In genomic region chr22:38109391-38110000, GRCh38 we compare ENCODE assay signal across 11 cellular contexts. TPM values are rescaled to one million over a fixed set of nuclear protein-coding genes. Genes with fewer than 3 reads are reported as not detected.
DNase-seq lines count a peak whose midpoint lies in the region; ATAC-seq and TF ChIP-seq lines count a peak whose summit lies in the region.
"Had no signal": no experiment of that assay in that cellular context is flagged by ENCODE, and none has a peak within 500 bp of the region (broad histone marks: within the 10 kb centered on the region; RNA-seq: fewer than 3 reads in every experiment).

No MANE protein-coding gene starts in this region.

- DNase-seq in CD4-positive, alpha-beta memory T cell, result peak in 3 of 5 donors; percentile 19 to 32 (median 20)
- DNase-seq in GM23338 (ENCODE audit: low spot score), result peak; percentile 30
- peak; percentile 30 for DNase-seq in activated CD8-positive, alpha-beta T cell treated with anti-CD3 and anti-CD28 coated beads, Interleukin-2, amount 10 ng/mL, durations not matched to agents 7 days and 5 days
- peak in 2 of 10 donors; percentile 7 to 21 for DNase-seq in naive thymus-derived CD8-positive, alpha-beta T cell
- DNase-seq in NCI-H774 (lab: John Stamatoyannopoulos, UW), result no peak
- DNase-seq: caudate nucleus, DMS79, spleen had no signal

- CTCF ChIA-PET in CD4-positive, alpha-beta memory T cell (lab: Charles Lee; ENCODE audit: partially characterized antibody), result no interaction called here
- CTCF ChIA-PET in activated CD8-positive, alpha-beta T cell treated with anti-CD3 and anti-CD28 coated beads, Interleukin-2, amount 10 ng/mL, durations not matched to agents 7 days and 5 days (lab: Charles Lee), result no interaction called here

- no peak for ATAC-seq in GM23338
- ATAC-seq in activated CD8-positive, alpha-beta T cell treated with anti-CD3 and anti-CD28 coated beads, Interleukin-2, amount 10 ng/mL, durations not matched to agents 7 days and 5 days, result peak; percentile 27
- ATAC-seq in naive thymus-derived CD8-positive, alpha-beta T cell, result peak; percentile 30 to 33
- no peak for ATAC-seq in GM21423 (IDR thresholded peaks at IDR 0.05; ENCODE audit: unreplicated experiment)
- no peak for ATAC-seq in GM19467 (IDR thresholded peaks at IDR 0.05; ENCODE audit: unreplicated experiment)

- no peak overlapping the region for H3K4me2 ChIP-seq in GM23338

- H3K27me3 ChIP-seq in CD4-positive, alpha-beta memory T cell (ENCODE audit: insufficient read depth, low read length), result no peaks in the 10 kb centered on the region
- no peaks in the 10 kb centered on the region for H3K27me3 ChIP-seq in GM23338 (ENCODE audit: insufficient read depth)
- H3K27me3 ChIP-seq: spleen had no signal

- no peaks in the 10 kb centered on the region for H3K79me2 ChIP-seq in GM23338 (replicated peaks; ENCODE audit: insufficient read depth)

- POLR2A ChIA-PET in CD4-positive, alpha-beta memory T cell (lab: Charles Lee; ENCODE audit: partially characterized antibody), result no interaction called here
- POLR2A ChIA-PET in activated CD8-positive, alpha-beta T cell treated with anti-CD3 and anti-CD28 coated beads, Interleukin-2, amount 10 ng/mL, durations not matched to agents 7 days and 5 days (lab: Charles Lee), result no interaction called here
- POLR2A ChIA-PET in naive thymus-derived CD8-positive, alpha-beta T cell (lab: Charles Lee), result no interaction called here

- H3K27me3 Mint-ChIP-seq in CD4-positive, alpha-beta memory T cell, result no peaks in the 10 kb centered on the region
- peaks cover 28% of the 10 kb centered on the region for H3K27me3 Mint-ChIP-seq in GM23338 (ENCODE audit: insufficient read depth, low read depth, poor library complexity)
- H3K27me3 Mint-ChIP-seq in activated CD8-positive, alpha-beta T cell treated with anti-CD3 and anti-CD28 coated beads, Interleukin-2, amount 10 ng/mL, durations not matched to agents 7 days and 5 days (ENCODE audit: low read depth), result no peaks in the 10 kb centered on the region
- H3K27me3 Mint-ChIP-seq in naive thymus-derived CD8-positive, alpha-beta T cell, result no peaks in the 10 kb centered on the region

- no peaks in the 10 kb centered on the region for H3K9me3 ChIP-seq in CD4-positive, alpha-beta memory T cell (ENCODE audit: control insufficient read depth in 1 of 2, low read length in 2 of 2)
- H3K9me3 ChIP-seq: spleen had no signal

- H3K4me3 Mint-ChIP-seq in CD4-positive, alpha-beta memory T cell, result peak overlapping the region in 3 of 8 donors; percentile 40 to 48 (median 41)
- H3K4me3 Mint-ChIP-seq in GM23338, result no peak overlapping the region
- peak overlapping the region; percentile 40 for H3K4me3 Mint-ChIP-seq in activated CD8-positive, alpha-beta T cell treated with anti-CD3 and anti-CD28 coated beads, Interleukin-2, amount 10 ng/mL, durations not matched to agents 7 days and 5 days
- H3K4me3 Mint-ChIP-seq in naive thymus-derived CD8-positive, alpha-beta T cell, result peak overlapping the region in 2 of 10 donors; percentile 63 to 65

- intact Hi-C loops in CD4-positive, alpha-beta memory T cell (cut with micrococcal nuclease), result no loop called here

- no peaks in the 10 kb centered on the region for H4K20me1 ChIP-seq in GM23338 (replicated peaks; ENCODE audit: insufficient read depth)

- H3K9me2 ChIP-seq in GM23338 (ENCODE audit: insufficient read depth), result no peaks in the 10 kb centered on the region

- no peak overlapping the region for H3K4me3 ChIP-seq in CD4-positive, alpha-beta memory T cell (ENCODE audit: low read length in 2 of 2)
- H3K4me3 ChIP-seq in GM23338, result no peak overlapping the region
- H3K4me3 ChIP-seq: spleen had no signal

- peaks cover 3 to 17% (median 9%) of the 10 kb centered on the region in 4 donors for H3K4me1 Mint-ChIP-seq in CD4-positive, alpha-beta memory T cell
- peaks cover 11% of the 10 kb centered on the region; the same call in 2 of the 3 replicates for H3K4me1 Mint-ChIP-seq in GM23338
- H3K4me1 Mint-ChIP-seq in activated CD8-positive, alpha-beta T cell treated with anti-CD3 and anti-CD28 coated beads, Interleukin-2, amount 10 ng/mL, durations not matched to agents 7 days and 5 days (ENCODE audit: low read depth), result peaks cover 12% of the 10 kb centered on the region
- H3K4me1 Mint-ChIP-seq in naive thymus-derived CD8-positive, alpha-beta T cell, result peaks cover 5 to 14% (median 8%) of the 10 kb centered on the region in 4 donors

- H3K4me1 ChIP-seq in CD4-positive, alpha-beta memory T cell (ENCODE audit: insufficient read depth, low read length), result peaks cover under 1% of the 10 kb centered on the region
- H3K4me1 ChIP-seq in GM23338 (ENCODE audit: insufficient read depth), result peaks cover 8% of the 10 kb centered on the region; the same call in 1 of the 2 replicates

- peaks cover 2 to 11% of the 10 kb centered on the region in 2 donors for H3K36me3 Mint-ChIP-seq in CD4-positive, alpha-beta memory T cell
- peaks cover 3% of the 10 kb centered on the region; the same call in 1 of the 3 replicates for H3K36me3 Mint-ChIP-seq in GM23338 (ENCODE audit: low read depth)
- no peaks in the 10 kb centered on the region for H3K36me3 Mint-ChIP-seq in activated CD8-positive, alpha-beta T cell treated with anti-CD3 and anti-CD28 coated beads, Interleukin-2, amount 10 ng/mL, durations not matched to agents 7 days and 5 days (ENCODE audit: low read depth)
- peaks cover 0 to 7% (median 2%) of the 10 kb centered on the region in 3 donors for H3K36me3 Mint-ChIP-seq in naive thymus-derived CD8-positive, alpha-beta T cell

- TF ChIP-seq CTCF in GM23338 (conservative IDR thresholded peaks at IDR 0.05; ENCODE audit: low read depth in 2 of 2), result no peak

- H3K27ac Mint-ChIP-seq in CD4-positive, alpha-beta memory T cell, result peak overlapping the region in 6 of 7 donors; percentile 74 to 89 (median 85)
- H3K27ac Mint-ChIP-seq in GM23338, result no peak overlapping the region
- peak overlapping the region; percentile 76 for H3K27ac Mint-ChIP-seq in activated CD8-positive, alpha-beta T cell treated with anti-CD3 and anti-CD28 coated beads, Interleukin-2, amount 10 ng/mL, durations not matched to agents 7 days and 5 days
- H3K27ac Mint-ChIP-seq in naive thymus-derived CD8-positive, alpha-beta T cell, result peak overlapping the region in 5 of 10 donors; percentile 53 to 95 (median 84)

- H3F3A ChIP-seq in GM23338 (replicated peaks; ENCODE audit: low read depth), result peaks cover 7% of the 10 kb centered on the region

- H3K36me3 ChIP-seq in CD4-positive, alpha-beta memory T cell (ENCODE audit: insufficient read depth, low read length), result no peaks in the 10 kb centered on the region
- H3K36me3 ChIP-seq in GM23338 (ENCODE audit: insufficient read depth), result no peaks in the 10 kb centered on the region

- H3K27ac ChIP-seq in CD4-positive, alpha-beta memory T cell (ENCODE audit: low read depth, low read length), result no peak overlapping the region
- no peak overlapping the region for H3K27ac ChIP-seq in GM23338 (ENCODE audit: low read depth)
- H3K27ac ChIP-seq: spleen had no signal

- no peak overlapping the region for H2AFZ ChIP-seq in GM23338

- peaks cover 0 to 4% (median 0%) of the 10 kb centered on the region in 8 donors for H3K9me3 Mint-ChIP-seq in CD4-positive, alpha-beta memory T cell
- H3K9me3 Mint-ChIP-seq in GM23338, result peaks cover 5% of the 10 kb centered on the region; the same call in 2 of the 3 replicates
- H3K9me3 Mint-ChIP-seq in activated CD8-positive, alpha-beta T cell treated with anti-CD3 and anti-CD28 coated beads, Interleukin-2, amount 10 ng/mL, durations not matched to agents 7 days and 5 days (ENCODE audit: insufficient read depth), result no peaks in the 10 kb centered on the region
- no peaks in the 10 kb centered on the region for H3K9me3 Mint-ChIP-seq in naive thymus-derived CD8-positive, alpha-beta T cell

RNA-seq across cellular contexts. Expression of gene BAIAP2L2, which starts 1.0 kb away (rescaled TPM):
- 1 to 10 TPM; 3.6 to 3.7 TPM for total RNA-seq in CD4-positive, alpha-beta memory T cell
- not detected for polyA plus RNA-seq in CD4-positive, alpha-beta memory T cell
- 3.9 and 5.6 TPM in 2 replicates for total RNA-seq in GM23338 (2014; rRNA removed; shearing (Covaris generic))
- polyA plus RNA-seq in GM23338 (2016; fragmentation: Nextera tagmentation; extraction: Ambion mirVana), result 5.6 and 7.6 TPM in 2 replicates
- total RNA-seq in activated CD8-positive, alpha-beta T cell treated with anti-CD3 and anti-CD28 coated beads, Interleukin-2, amount 10 ng/mL, durations not matched to agents 7 days and 5 days, result under 1 TPM; 0.47 to 0.58 TPM
- 1 to 10 TPM; 2.2 to 2.7 TPM for total RNA-seq in naive thymus-derived CD8-positive, alpha-beta T cell
- polyA plus RNA-seq in naive thymus-derived CD8-positive, alpha-beta T cell, result not detected

RNA-seq across cellular contexts. Expression of gene SLC16A8, which starts 25.5 kb away (rescaled TPM):
- total RNA-seq in CD4-positive, alpha-beta memory T cell, result not detected
- not detected for polyA plus RNA-seq in CD4-positive, alpha-beta memory T cell
- 0.66 and 1.0 TPM in 2 replicates for total RNA-seq in GM23338 (2014; rRNA removed; shearing (Covaris generic))
- 0.52 and 0.56 TPM in 2 replicates for polyA plus RNA-seq in GM23338 (2016; fragmentation: Nextera tagmentation; extraction: Ambion mirVana)
- total RNA-seq in activated CD8-positive, alpha-beta T cell treated with anti-CD3 and anti-CD28 coated beads, Interleukin-2, amount 10 ng/mL, durations not matched to agents 7 days and 5 days, result not detected
- total RNA-seq in naive thymus-derived CD8-positive, alpha-beta T cell, result not detected
- not detected for polyA plus RNA-seq in naive thymus-derived CD8-positive, alpha-beta T cell
- polyA plus RNA-seq: neural cell had no signal

RNA-seq across cellular contexts. Expression of gene PICK1, which starts 52.3 kb away (rescaled TPM):
- 10 to 100 TPM; 25.5 to 28.0 TPM for total RNA-seq in CD4-positive, alpha-beta memory T cell
- polyA plus RNA-seq in CD4-positive, alpha-beta memory T cell, result 10 to 100 TPM in 1 of 2 donors, 1 to 10 TPM in 1; 6.5 to 10.2 TPM
- 28.3 and 36.2 TPM in 2 replicates for total RNA-seq in GM23338 (2014; rRNA removed; shearing (Covaris generic))
- polyA plus RNA-seq in GM23338 (2016; fragmentation: Nextera tagmentation; extraction: Ambion mirVana), result 14.0 and 15.9 TPM in 2 replicates
- 10 to 100 TPM; 12.7 to 14.0 TPM for total RNA-seq in activated CD8-positive, alpha-beta T cell treated with anti-CD3 and anti-CD28 coated beads, Interleukin-2, amount 10 ng/mL, durations not matched to agents 7 days and 5 days
- total RNA-seq in naive thymus-derived CD8-positive, alpha-beta T cell, result 10 to 100 TPM; 24.1 to 28.8 TPM
- 1 to 10 TPM; 4.5 to 7.7 (median 6.6) TPM for polyA plus RNA-seq in naive thymus-derived CD8-positive, alpha-beta T cell

Comparison
In these comparisons a context has a peak if more than half of its experiments do, and no peak if none do; other contexts are left out.
1. ATAC-seq: peak in activated CD8-positive, alpha-beta T cell treated with anti-CD3 and anti-CD28 coated beads, Interleukin-2, amount 10 ng/mL, durations not matched to agents 7 days and 5 days (single experiment) and naive thymus-derived CD8-positive, alpha-beta T cell (2 of 2); none in GM23338 (single experiment), GM21423 (single experiment) and GM19467 (single experiment).